1 cellular context compared by ENCODE assay signal in genomic region chr10:70233109-70233938, GRCh38.
TF ChIP-seq lines count a peak whose summit lies in the region.

TSS of gene PPA1 (minus strand) at chr10:70233429. CDS start at chr10:70233327, 102 bp downstream.

TF ChIP-seq in HepG2, 621 proteins besides CTCF, POLR2A, EP300 and RAD21 (continued from another document and continues in another):
- TF ChIP-seq AHDC1 (CRISPR knock-in tag; IDR thresholded peaks at IDR 0.05; ENCODE audit: borderline replicate concordance) (0 out of 2 replicates have a peak, but pooled peaks have one; percentile 36), NFKBIZ (CRISPR knock-in tag; IDR thresholded peaks at IDR 0.05) (no peak), ISX (CRISPR knock-in tag; conservative IDR thresholded peaks at IDR 0.05) (no peak), PITX1 (CRISPR knock-in tag; IDR thresholded peaks at IDR 0.05) (peak; percentile 44), ARID3A (IDR thresholded peaks at IDR 0.05; ENCODE audit: low read depth, low read length) (no peak), RXRA (CRISPR knock-in tag; IDR thresholded peaks at IDR 0.05) (peak; percentile 55; the same call in 1 of the 2 replicates), FOSL1 (CRISPR knock-in tag; IDR thresholded peaks at IDR 0.05; ENCODE audit: borderline replicate concordance) (no peak), ZNF839 (CRISPR knock-in tag; IDR thresholded peaks at IDR 0.05; ENCODE audit: borderline replicate concordance) (0 out of 2 replicates have a peak, but pooled peaks have one; percentile 52), ZNF574 (CRISPR knock-in tag; IDR thresholded peaks at IDR 0.05) (peak; percentile 79; the same call in 1 of the 2 replicates), ZXDC (CRISPR knock-in tag; IDR thresholded peaks at IDR 0.05) (0 out of 2 replicates have a peak, but pooled peaks have one; percentile 45), RBM39 (IDR thresholded peaks at IDR 0.05; ENCODE audit: low read depth, low read length, poor library complexity, severe bottlenecking) (no peak), MAX (IDR thresholded peaks at IDR 0.05) (peak; percentile 99), GLI4 (CRISPR knock-in tag; IDR thresholded peaks at IDR 0.05; ENCODE audit: borderline replicate concordance) (peak; percentile 17; the same call in 1 of the 2 replicates), TCF7L2 (IDR thresholded peaks at IDR 0.05; ENCODE audit: low read depth, low read length) (no peak), ZNF253 (CRISPR knock-in tag; IDR thresholded peaks at IDR 0.05; ENCODE audit: borderline replicate concordance) (no peak), SMYD3 (CRISPR knock-in tag; IDR thresholded peaks at IDR 0.05) (no peak), ZNF292 (CRISPR knock-in tag; IDR thresholded peaks at IDR 0.05; ENCODE audit: borderline replicate concordance, low read depth) (peak; percentile 36), ARNT2 (CRISPR knock-in tag; IDR thresholded peaks at IDR 0.05; ENCODE audit: low read depth) (peak; percentile 89), MAZ (IDR thresholded peaks at IDR 0.05; ENCODE audit: borderline replicate concordance, low read depth, low read length) (peak; percentile 97), MAZ (CRISPR knock-in tag; IDR thresholded peaks at IDR 0.05; ENCODE audit: low read depth) (peak; percentile 97), RFXAP (CRISPR knock-in tag; IDR thresholded peaks at IDR 0.05; ENCODE audit: borderline replicate concordance) (no peak; the same call in 1 of the 2 replicates), HNRNPL (IDR thresholded peaks at IDR 0.05; ENCODE audit: low read depth, low read length) (no peak), RFX5 (IDR thresholded peaks at IDR 0.05; ENCODE audit: low read depth, low read length) (no peak), THAP11 (CRISPR knock-in tag; IDR thresholded peaks at IDR 0.05) (peak; percentile 74), DZIP1 (CRISPR knock-in tag; IDR thresholded peaks at IDR 0.05) (no peak), ZNF281 (CRISPR knock-in tag; IDR thresholded peaks at IDR 0.05; ENCODE audit: borderline replicate concordance) (no peak; the same call in 1 of the 2 replicates), MXD1 (CRISPR knock-in tag; IDR thresholded peaks at IDR 0.05) (peak; percentile 91; the same call in 1 of the 2 replicates), ELK4 (CRISPR knock-in tag; IDR thresholded peaks at IDR 0.05; ENCODE audit: borderline replicate concordance) (no peak), ZNF709 (CRISPR knock-in tag; IDR thresholded peaks at IDR 0.05) (peak; percentile 55; the same call in 1 of the 2 replicates), KDM4B (CRISPR knock-in tag; IDR thresholded peaks at IDR 0.05) (no peak), ZNF44 (CRISPR knock-in tag; IDR thresholded peaks at IDR 0.05) (peak; percentile 64; the same call in 1 of the 2 replicates), EZH2 (conservative IDR thresholded peaks at IDR 0.05; ENCODE audit: low read depth, low read length) (no peak), YEATS2 (CRISPR knock-in tag; IDR thresholded peaks at IDR 0.05; ENCODE audit: borderline replicate concordance) (no peak), KDM1A (CRISPR knock-in tag; IDR thresholded peaks at IDR 0.05) (no peak), ZSCAN12 (CRISPR knock-in tag; IDR thresholded peaks at IDR 0.05) (peak; percentile 75; the same call in 1 of the 2 replicates)
